In the genomic region with DNA sequence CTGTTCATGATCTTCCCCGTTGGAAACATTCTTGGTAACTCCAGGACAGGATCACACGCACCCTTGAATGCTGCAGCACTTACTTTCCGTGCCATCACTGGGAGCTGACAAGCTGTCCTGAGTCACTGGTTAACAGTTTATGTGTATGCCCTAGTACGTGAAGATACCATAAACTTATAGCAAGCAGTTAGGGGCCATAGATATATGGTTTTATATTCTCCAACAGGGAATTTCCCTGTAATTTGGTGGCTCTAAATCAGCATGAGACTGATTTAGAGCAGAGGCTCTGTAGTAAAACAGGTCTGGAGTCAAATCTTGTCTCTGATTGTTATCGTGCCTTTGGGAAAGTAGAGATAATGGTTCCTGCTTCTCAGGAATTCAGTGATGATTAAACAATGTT, we compare ENCODE assay signal across 24 cellular contexts.
DNase-seq lines count a peak whose midpoint lies in the region; ATAC-seq and TF ChIP-seq lines count a peak whose summit lies in the region.
"Had no signal": no experiment of that assay in that cellular context is flagged by ENCODE, and none has a peak within 500 bp of the region (broad histone marks: within the 10 kb centered on the region; RNA-seq: fewer than 3 reads in every experiment).

No MANE protein-coding gene starts in this region.

- no peaks in the 10 kb centered on the region for H3K27me3 ChIP-seq in SK-N-SH (ENCODE audit: insufficient read depth)
- no peaks in the 10 kb centered on the region for H3K27me3 ChIP-seq in foreskin keratinocyte
- H3K27me3 ChIP-seq in breast epithelium: no peaks in the 10 kb centered on the region
- no peaks in the 10 kb centered on the region for H3K27me3 ChIP-seq in right atrium auricular region
- H3K27me3 ChIP-seq: Peyer's patch had no signal

- H3K4me3 ChIP-seq in SK-N-SH (ENCODE audit: low read depth in 2 of 2, low read length in 1 of 2) (no peak overlapping the region), breast epithelium (no peak overlapping the region), right atrium auricular region (no peak overlapping the region)
- H3K4me3 ChIP-seq: GM12878, Peyer's patch, SK-N-MC had no signal

- DNase-seq in SK-N-SH (peak; percentile 34), foreskin keratinocyte (no peak), breast epithelium (ENCODE audit: low spot score in 2 of 2) (no peak), right atrium auricular region (ENCODE audit: low spot score) (no peak)
- DNase-seq: BE2C; CD4-positive, CD25-positive, alpha-beta regulatory T cell; COR-L47; GF-D8; GOT3; IMR-90; NCI-H1436; NCI-H2029; NCI-H446 treated with DMSO at 0.1 percent for 48 hours; NCI-H69; NK-92 treated with Interleukin-12 subunit alpha and Interleukin-12 subunit beta, amount 100 ng/mL, for 24 hours; Peyer's patch had no signal

- TF ChIP-seq POLR2A in breast epithelium (IDR thresholded peaks at IDR 0.05): no peak

- POLR2A ChIA-PET in SK-N-SH (lab: Yijun Ruan, JAX): no interaction called here

- no peak overlapping the region for H3K27ac ChIP-seq in SK-N-SH (ENCODE audit: low read depth in 2 of 2, low read length in 1 of 2)
- no peak overlapping the region for H3K27ac ChIP-seq in foreskin keratinocyte
- H3K27ac ChIP-seq in breast epithelium: no peak overlapping the region
- H3K27ac ChIP-seq in right atrium auricular region: no peak overlapping the region
- H3K27ac ChIP-seq: 22Rv1, HL-60, Peyer's patch, SK-N-MC had no signal

- H3K4me1 ChIP-seq in SK-N-SH (ENCODE audit: control insufficient read depth in 1 of 2, insufficient read depth in 2 of 2, low read depth in 1 of 2, low read length in 1 of 2) (peaks cover 0 to 26% of the 10 kb centered on the region in 2 experiments; a peak in 3 of 4 replicates), foreskin keratinocyte (peaks cover 10% of the 10 kb centered on the region), breast epithelium (no peaks in the 10 kb centered on the region), right atrium auricular region (peaks cover 0 to 15% of the 10 kb centered on the region in 2 donors)
- H3K4me1 ChIP-seq: BE2C had no signal

- H3K4me2 ChIP-seq in SK-N-SH: no peak overlapping the region

- no peaks in the 10 kb centered on the region for H3K9me2 ChIP-seq in SK-N-SH

- H3K9me3 ChIP-seq in SK-N-SH (no peaks in the 10 kb centered on the region), breast epithelium (no peaks in the 10 kb centered on the region), right atrium auricular region (no peaks in the 10 kb centered on the region)
- H3K9me3 ChIP-seq: BE2C, Peyer's patch had no signal

- intact Hi-C loops in breast epithelium (cut with DNase I; ENCODE audit: low total_unique reads): no loop called here

- TF ChIP-seq RAD21 in SK-N-SH (IDR thresholded peaks at IDR 0.05; ENCODE audit: low read length): peak; percentile 3; the same call in 1 of the 2 replicates

- 55% methylated on average over 5 of the region's 5 CpGs for WGBS in SK-N-SH (ENCODE audit: low lambda C conversion rate)

- TF ChIP-seq EP300 in SK-N-SH (IDR thresholded peaks at IDR 0.05; ENCODE audit: borderline replicate concordance in 1 of 2, low read depth in 1 of 2, low read length in 1 of 2): no peak

- peak overlapping the region; percentile 12 to 61 (median 23) for H3K27ac Mint-ChIP-seq in nephron
- H3K27ac Mint-ChIP-seq: CD4-positive, CD25-positive, alpha-beta regulatory T cell had no signal

- ATAC-seq in SK-N-SH treated with all-trans-retinoic acid at 6 μM for 48 hours (no peak), foreskin keratinocyte (peak; percentile 14), GM19328 (IDR thresholded peaks at IDR 0.05; ENCODE audit: unreplicated experiment) (no peak), HG03135 (IDR thresholded peaks at IDR 0.05; ENCODE audit: unreplicated experiment) (no peak)
- ATAC-seq: GM12878 had no signal

- H3K9me3 Mint-ChIP-seq in nephron: no peaks in the 10 kb centered on the region

- no peak overlapping the region for H3K9ac ChIP-seq in SK-N-SH

- TF ChIP-seq CTCF in SK-N-SH (IDR thresholded peaks at IDR 0.05) (no peak), foreskin keratinocyte (conservative IDR thresholded peaks at IDR 0.05) (no peak), nephron (IDR thresholded peaks at IDR 0.05; ENCODE audit: unreplicated experiment in 3 of 3) (no peak), breast epithelium (IDR thresholded peaks at IDR 0.05) (no peak), right atrium auricular region (IDR thresholded peaks at IDR 0.05) (no peak)

- H3K4me3 Mint-ChIP-seq in nephron: no peak overlapping the region
- H3K4me3 Mint-ChIP-seq: CD4-positive, CD25-positive, alpha-beta regulatory T cell had no signal

- H3K36me3 ChIP-seq in SK-N-SH (replicated peaks in 1 of 2; ENCODE audit: control insufficient read depth in 1 of 2, insufficient read depth in 2 of 2, low read length in 1 of 2) (no peaks in the 10 kb centered on the region), breast epithelium (no peaks in the 10 kb centered on the region), right atrium auricular region (no peaks in the 10 kb centered on the region)
- H3K36me3 ChIP-seq: BE2C, Peyer's patch had no signal

- no peaks in the 10 kb centered on the region for H3K79me2 ChIP-seq in SK-N-SH (ENCODE audit: insufficient read depth)

- CTCF ChIA-PET in SK-N-SH (lab: Yijun Ruan, JAX): interaction anchor here (1.0 to 1.2 kb wide), 2 partner anchors 14 to 16 kb away, joined by 3 to 4 read pairs; no protein-coding TSS in a partner anchor

- H4K20me1 ChIP-seq in SK-N-SH (ENCODE audit: insufficient read depth): no peaks in the 10 kb centered on the region

- no peak overlapping the region for H2AFZ ChIP-seq in SK-N-SH (ENCODE audit: low read depth)

- peaks cover 21% of the 10 kb centered on the region for H3K27me3 Mint-ChIP-seq in nephron (ENCODE audit: low read depth)

- peaks cover 60% of the 10 kb centered on the region for H3K4me1 Mint-ChIP-seq in nephron

- no peaks in the 10 kb centered on the region for H3K36me3 Mint-ChIP-seq in nephron (ENCODE audit: low read depth)
- H3K36me3 Mint-ChIP-seq: CD4-positive, CD25-positive, alpha-beta regulatory T cell had no signal

- H3F3A ChIP-seq in SK-N-SH (replicated peaks; ENCODE audit: insufficient read depth): no peaks in the 10 kb centered on the region

TF ChIP-seq in SK-N-SH, 30 proteins besides CTCF, POLR2A, EP300 and RAD21:
- TF ChIP-seq GATA2 (CRISPR knock-in tag; IDR thresholded peaks at IDR 0.05) (peak; percentile 63), RXRA (IDR thresholded peaks at IDR 0.05; ENCODE audit: borderline replicate concordance, low read depth) (no peak)

TF ChIP-seq in SK-N-SH treated with all-trans-retinoic acid at 6 μM for 48 hours, 23 proteins besides CTCF, POLR2A, EP300 and RAD21:
- TF ChIP-seq TCF4 (CRISPR knock-in tag; IDR thresholded peaks at IDR 0.05; ENCODE audit: borderline replicate concordance) (no peak), OSR1 (CRISPR knock-in tag; IDR thresholded peaks at IDR 0.05) (no peak)
